ENCODE assay signal across 8 cellular contexts in the genomic region with DNA sequence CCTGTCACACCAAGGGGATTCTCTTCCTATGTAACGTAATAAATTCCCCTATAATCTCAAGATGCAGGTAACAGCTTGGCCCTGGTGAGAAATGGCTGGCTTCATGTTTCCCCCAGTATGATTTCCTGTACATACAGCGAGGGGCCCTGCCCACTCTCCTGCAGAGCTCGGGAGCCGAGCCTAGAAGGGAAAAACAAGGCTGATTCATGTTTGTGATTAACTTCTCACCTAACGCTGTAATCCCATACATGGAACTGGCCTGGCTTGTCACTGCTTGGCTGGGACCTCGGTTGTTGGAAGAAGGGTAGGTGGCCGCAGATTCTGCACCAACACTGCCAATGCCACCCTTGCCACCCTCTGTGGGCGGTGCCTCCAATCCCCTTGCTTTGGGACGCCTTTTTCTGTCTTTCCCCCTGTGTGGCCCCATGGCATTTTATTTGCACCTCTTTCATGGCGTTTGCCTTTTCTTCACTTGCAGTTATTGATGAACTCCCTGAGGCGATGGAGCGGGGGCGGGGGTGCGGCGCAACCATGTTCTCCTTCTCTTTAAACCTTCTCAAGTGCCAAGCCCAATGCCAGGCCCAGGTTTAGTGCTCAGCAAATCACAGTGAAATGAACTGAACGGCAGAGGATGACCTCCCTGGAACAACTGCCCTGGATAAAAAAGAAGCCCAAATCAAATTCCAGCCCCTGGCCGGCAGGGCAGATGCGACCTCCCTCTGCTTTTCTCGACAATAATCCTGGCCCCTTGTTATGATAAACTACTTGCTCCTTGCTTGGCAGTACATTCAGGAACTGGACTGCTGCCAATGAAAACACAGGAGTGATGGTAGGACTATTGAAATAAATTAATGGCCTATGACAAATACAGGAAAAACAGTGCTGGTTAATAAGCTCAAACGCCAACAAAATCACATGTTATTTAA.
DNase-seq lines count a peak whose midpoint lies in the region; ATAC-seq, FAIRE-seq and TF ChIP-seq lines count a peak whose summit lies in the region.

No MANE protein-coding gene starts in this region.

- TF ChIP-seq POLR2A in gastroesophageal sphincter (IDR thresholded peaks at IDR 0.05), result no peak

- H3K27ac ChIP-seq in gastroesophageal sphincter, result peak overlapping the region in 3 of 4 donors; percentile 44 to 64 (median 62)

- FAIRE-seq in RCC 7860 (lab: Jason Lieb, UNC), result no peak

- no peaks in the 10 kb centered on the region for H3K36me3 ChIP-seq in gastroesophageal sphincter

- intact Hi-C loops in left cardiac atrium (cut with DNase I), result no loop called here
- intact Hi-C loops in Right ventricle myocardium inferior (cut with DNase I), result no loop called here

- H3K4me3 ChIP-seq in gastroesophageal sphincter, result no peak overlapping the region

- no peaks in the 10 kb centered on the region for H3K9me3 ChIP-seq in gastroesophageal sphincter

- peak in 1 of 2 donors; percentile 12 for ATAC-seq in left cardiac atrium
- no peak for ATAC-seq in Right ventricle myocardium inferior
- no peak for ATAC-seq in gastroesophageal sphincter
- ATAC-seq in GM21529 (IDR thresholded peaks at IDR 0.05; ENCODE audit: unreplicated experiment), result no peak
- no peak for ATAC-seq in HG03460 (IDR thresholded peaks at IDR 0.05; ENCODE audit: unreplicated experiment)
- no peak for ATAC-seq in GM18861 (IDR thresholded peaks at IDR 0.05; ENCODE audit: unreplicated experiment)

- 34 to 51% methylated on average over 9 to 19 of the region's 20 CpGs for WGBS in gastroesophageal sphincter (ENCODE audit: low coverage in 1 of 2), 2 donors

- peaks cover 5% of the 10 kb centered on the region for H3K27me3 ChIP-seq in gastroesophageal sphincter

- peaks cover 0 to 43% (median 11%) of the 10 kb centered on the region in 3 donors for H3K4me1 ChIP-seq in gastroesophageal sphincter

- DNase-seq in left cardiac atrium, result peak; percentile 44
- DNase-seq in Right ventricle myocardium inferior (ENCODE audit: missing footprints), result no peak
- DNase-seq in RCC 7860 (ENCODE audit: low spot score), result peak; percentile 30
- no peak for DNase-seq in SKM-1 (lab: John Stamatoyannopoulos, UW; ENCODE audit: unreplicated experiment)

- TF ChIP-seq CTCF in gastroesophageal sphincter (IDR thresholded peaks at IDR 0.05), result no peak

- TF ChIP-seq EP300 in gastroesophageal sphincter (IDR thresholded peaks at IDR 0.05), result no peak

Comparison
In these comparisons a context has a peak if more than half of its experiments do, and no peak if none do; other contexts are left out.
1. DNase-seq: peak in left cardiac atrium (single experiment) and RCC 7860 (single experiment); none in Right ventricle myocardium inferior (single experiment) and SKM-1 (single experiment).